Comparison of ENCODE assay signal across 22 cellular contexts in genomic region chr1:3707939-3708328, GRCh38. TPM values are rescaled to one million over a fixed set of nuclear protein-coding genes. Genes with fewer than 3 reads are reported as not detected.
"Had no signal": no experiment of that assay in that cellular context is flagged by ENCODE, and none has a peak within 500 bp of the region (broad histone marks: within the 10 kb centered on the region; RNA-seq: fewer than 3 reads in every experiment).

No MANE protein-coding gene starts in this region.

- H3K4me1 ChIP-seq: lower lobe of right lung, upper lobe of right lung had no signal

- DNase-seq: activated CD4-positive, alpha-beta T cell treated with anti-CD3 and anti-CD28 coated beads, Interleukin-2, amount 50 U/mL, for 4 hours; activated gamma-delta T cell treated with Interleukin-2 at 50 U/mL for 16 hours; activated T-cell treated with anti-CD3 and anti-CD28 coated beads for 4 hours; dermis blood vessel endothelial cell; effector memory CD4-positive, alpha-beta T cell; lower lobe of right lung; psoas muscle; right cardiac atrium; stimulated activated CD4-positive, alpha-beta T cell treated with anti-CD3 and anti-CD28 coated beads, Interleukin-4, amount 100 ng/mL, for 24 hours; upper lobe of right lung had no signal

- H3K27ac Mint-ChIP-seq: activated naive CD8-positive, alpha-beta T cell; activated T-helper 1 cell treated with anti-CD3 and anti-CD28 coated beads, Interleukin-12 subunit alpha, Interleukin-12 subunit beta, Interleukin-2, Interleukin-4 antibody, amounts not matched to agents 30 ng/mL and 10 ng/mL and 1 ng/mL, durations not matched to agents 14 hours and 24 hours and 36 hours; mesothelial cell of epicardium; nephron progenitor cell; stimulated activated effector memory CD8-positive, alpha-beta T cell treated with anti-CD3 and anti-CD28 coated beads, Interleukin-12 subunit alpha, Interleukin-12 subunit beta, amount 100 ng/mL, for 72 hours; T-helper 2 cell treated with Interferon-gamma antibody and Interleukin-4, amounts not matched to agents 5 μg/mL and 100 μg/mL, for 36 hours had no signal

- H3K4me3 Mint-ChIP-seq: activated naive CD8-positive, alpha-beta T cell; activated T-helper 1 cell treated with anti-CD3 and anti-CD28 coated beads, Interleukin-12 subunit alpha, Interleukin-12 subunit beta, Interleukin-2, Interleukin-4 antibody, amounts not matched to agents 30 ng/mL and 10 ng/mL and 1 ng/mL, durations not matched to agents 14 hours and 24 hours and 36 hours; mesothelial cell of epicardium; stimulated activated effector memory CD8-positive, alpha-beta T cell treated with anti-CD3 and anti-CD28 coated beads, Interleukin-12 subunit alpha, Interleukin-12 subunit beta, amount 100 ng/mL, for 72 hours; T-helper 2 cell treated with Interferon-gamma antibody and Interleukin-4, amounts not matched to agents 5 μg/mL and 100 μg/mL, for 36 hours had no signal

- H3K9me3 Mint-ChIP-seq: activated T-helper 1 cell treated with anti-CD3 and anti-CD28 coated beads, Interleukin-12 subunit alpha, Interleukin-12 subunit beta, Interleukin-2, Interleukin-4 antibody, amounts not matched to agents 30 ng/mL and 10 ng/mL and 1 ng/mL, durations not matched to agents 14 hours and 24 hours and 36 hours; mesothelial cell of epicardium; nephron progenitor cell; stimulated activated effector memory CD8-positive, alpha-beta T cell treated with anti-CD3 and anti-CD28 coated beads, Interleukin-12 subunit alpha, Interleukin-12 subunit beta, amount 100 ng/mL, for 72 hours; T-helper 2 cell treated with Interferon-gamma antibody and Interleukin-4, amounts not matched to agents 5 μg/mL and 100 μg/mL, for 36 hours had no signal

- H3K9me3 ChIP-seq: lower lobe of right lung, psoas muscle, thoracic aorta, upper lobe of right lung had no signal

- H3K36me3 ChIP-seq: lower lobe of right lung, thoracic aorta, upper lobe of right lung had no signal

- H3K4me1 Mint-ChIP-seq: stimulated activated effector memory CD8-positive, alpha-beta T cell treated with anti-CD3 and anti-CD28 coated beads, Interleukin-12 subunit alpha, Interleukin-12 subunit beta, amount 100 ng/mL, for 72 hours had no signal

- H3K27ac ChIP-seq: lower lobe of right lung, psoas muscle, thoracic aorta, upper lobe of right lung had no signal

- H3K4me3 ChIP-seq: lower lobe of right lung, psoas muscle, thoracic aorta, upper lobe of right lung had no signal

- H3K36me3 Mint-ChIP-seq: activated naive CD8-positive, alpha-beta T cell; mesothelial cell of epicardium; stimulated activated effector memory CD8-positive, alpha-beta T cell treated with anti-CD3 and anti-CD28 coated beads, Interleukin-12 subunit alpha, Interleukin-12 subunit beta, amount 100 ng/mL, for 72 hours had no signal

RNA-seq across cellular contexts. Expression of gene CCDC27, which starts 44.3 kb away (rescaled TPM):
- total RNA-seq: activated T-helper 1 cell treated with anti-CD3 and anti-CD28 coated beads, Interleukin-12 subunit alpha, Interleukin-12 subunit beta, Interleukin-2, Interleukin-4 antibody, amounts not matched to agents 30 ng/mL and 10 ng/mL and 1 ng/mL, durations not matched to agents 14 hours and 24 hours and 36 hours; cardiac septum; dermis blood vessel endothelial cell; endothelial cell of umbilical vein; glomerular endothelial cell; lower lobe of right lung; mesothelial cell of epicardium; osteoblast; skeletal muscle tissue; thoracic aorta; upper lobe of right lung had no signal
- polyA plus RNA-seq: endothelial cell of umbilical vein, right cardiac atrium had no signal

RNA-seq across cellular contexts. Expression of gene TP73, which starts 55.6 kb away (rescaled TPM):
- total RNA-seq: dermis blood vessel endothelial cell, osteoblast, skeletal muscle tissue, thoracic aorta had no signal
